Comparison of ENCODE assay signal across 1 cellular context in genomic region chr4:86939123-86939522, GRCh38.
TF ChIP-seq lines count a peak whose summit lies in the region.

No MANE protein-coding gene starts in this region.

TF ChIP-seq in K562, 482 proteins besides CTCF, POLR2A, EP300 and RAD21:
- TF ChIP-seq ETS1 (conservative IDR thresholded peaks at IDR 0.05; ENCODE audit: control insufficient read depth, low read depth, low read length): no peak
- TF ChIP-seq ELK1 (CRISPR knock-in tag; IDR thresholded peaks at IDR 0.05): no peak
- TF ChIP-seq SMARCC2 (IDR thresholded peaks at IDR 0.05; ENCODE audit: low read depth): no peak
